In genomic region chr3:169751875-169752274, GRCh38 we compare ENCODE assay signal across 26 cellular contexts. TPM values are rescaled to one million over a fixed set of nuclear protein-coding genes. Genes with fewer than 3 reads are reported as not detected.
"Had no signal": no experiment of that assay in that cellular context is flagged by ENCODE, and none has a peak within 500 bp of the region (broad histone marks: within the 10 kb centered on the region; RNA-seq: fewer than 3 reads in every experiment).

No MANE protein-coding gene starts in this region.

- H3K4me1 ChIP-seq: left ventricle myocardium inferior, right atrium auricular region, right lobe of liver, tibial artery, upper lobe of right lung had no signal

- H3K4me1 Mint-ChIP-seq: immature natural killer cell, naive B cell, natural killer cell, nephron progenitor cell had no signal

- H3K9me3 ChIP-seq: left ventricle myocardium inferior, ovary, right atrium auricular region, right lobe of liver, suprapubic skin, thoracic aorta, tibial artery, upper lobe of right lung had no signal

- H3K36me3 Mint-ChIP-seq: immature natural killer cell; mesothelial cell of epicardium; naive B cell; natural killer cell; stimulated activated naive B cell treated with anti-CD40 and anti-IgM and Interleukin-4, amounts not matched to agents 10 μg/mL and 1 μg/mL and 100 μg/mL, for 72 hours had no signal

- H3K36me3 ChIP-seq: left ventricle myocardium inferior, ovary, right atrium auricular region, right lobe of liver, suprapubic skin, thoracic aorta, tibial artery, upper lobe of right lung had no signal

- H3K4me2 ChIP-seq: smooth muscle cell had no signal

- H3K27me3 ChIP-seq: ovary, right atrium auricular region, right lobe of liver had no signal

- H3K27ac Mint-ChIP-seq: immature natural killer cell; mesothelial cell of epicardium; natural killer cell; nephron progenitor cell; progenitor cell of endocrine pancreas; stimulated activated naive B cell treated with anti-CD40 and anti-IgM and Interleukin-4, amounts not matched to agents 10 μg/mL and 1 μg/mL and 100 μg/mL, for 72 hours had no signal

- H3K4me3 ChIP-seq: left ventricle myocardium inferior, lung, ovary, right atrium auricular region, right lobe of liver, smooth muscle cell, suprapubic skin, thoracic aorta, tibial artery, upper lobe of right lung had no signal

- H3K27ac ChIP-seq: left ventricle myocardium inferior, ovary, right atrium auricular region, right lobe of liver, suprapubic skin, thoracic aorta, tibial artery, upper lobe of right lung had no signal

- H3K4me3 Mint-ChIP-seq: immature natural killer cell; mesothelial cell of epicardium; naive B cell; natural killer cell; nephron progenitor cell; stimulated activated naive B cell treated with anti-CD40 and anti-IgM and Interleukin-4, amounts not matched to agents 10 μg/mL and 1 μg/mL and 100 μg/mL, for 72 hours had no signal

- DNase-seq: hypothalamus; immature natural killer cell; kidney; left colon; left ventricle myocardium inferior; mesendoderm; naive B cell; natural killer cell; nephron progenitor cell; ovary; right lobe of liver; stimulated activated CD4-positive, alpha-beta T cell treated with anti-CD3 and anti-CD28 coated beads, Interleukin-1b, Interleukin-23, amount 100 ng/mL, for 48 hours; stimulated activated CD4-positive, alpha-beta T cell treated with anti-CD3 and anti-CD28 coated beads, Interleukin-4, amount 100 ng/mL, for 1 hour; stimulated activated naive B cell treated with anti-CD40 and anti-IgM and Interleukin-4, amounts not matched to agents 10 μg/mL and 1 μg/mL and 100 μg/mL, for 72 hours; stimulated activated naive CD8-positive, alpha-beta T cell treated with anti-CD3 and anti-CD28 coated beads, Interleukin-15, Interleukin-2, amounts not matched to agents 100 U/mL and 50 U/mL, for 24 hours; tibial artery; trophoblast cell; upper lobe of right lung had no signal

- H3K9me3 Mint-ChIP-seq: immature natural killer cell; naive B cell; natural killer cell; nephron progenitor cell; stimulated activated naive B cell treated with anti-CD40 and anti-IgM and Interleukin-4, amounts not matched to agents 10 μg/mL and 1 μg/mL and 100 μg/mL, for 72 hours had no signal

RNA-seq across cellular contexts. Expression of gene TERC, which starts 13.0 kb away (rescaled TPM):
- polyA plus RNA-seq: ovary, smooth muscle cell had no signal

RNA-seq across cellular contexts. Expression of gene ACTRT3, which starts 17.5 kb away (rescaled TPM):
- total RNA-seq: mononuclear cell had no signal
